ENCODE assay signal across 8 cellular contexts in genomic region chr13:35953537-35954206, GRCh38.
DNase-seq lines count a peak whose midpoint lies in the region; ATAC-seq, FAIRE-seq and TF ChIP-seq lines count a peak whose summit lies in the region.

No MANE protein-coding gene starts in this region.

- H3K4me2 ChIP-seq in OCI-LY7 (ENCODE audit: low read length) = peak overlapping the region; percentile 15

- WGBS in aorta, 2 donors = 6 to 9% methylated on average over 12 of the region's 12 CpGs

- H3K9me2 ChIP-seq in OCI-LY7 (ENCODE audit: insufficient read depth, low read length) = no peaks in the 10 kb centered on the region

- no peaks in the 10 kb centered on the region for H3K36me3 ChIP-seq in OCI-LY7 (ENCODE audit: insufficient read depth, low read length)
- H3K36me3 ChIP-seq in aorta (ENCODE audit: control insufficient read depth in 1 of 2, insufficient read depth in 2 of 2, low read length in 1 of 2) = no peaks in the 10 kb centered on the region

- H3K27ac ChIP-seq in OCI-LY7 (ENCODE audit: low read depth, low read length, poor library complexity, severe bottlenecking) = no peak overlapping the region
- no peak overlapping the region for H3K27ac ChIP-seq in aorta (ENCODE audit: low read depth in 1 of 2, low read length in 2 of 2)

- no peaks in the 10 kb centered on the region for H3K27me3 ChIP-seq in aorta (ENCODE audit: control insufficient read depth in 1 of 2, insufficient read depth in 2 of 2, low read length in 1 of 2)

- H3K79me2 ChIP-seq in OCI-LY7 (ENCODE audit: insufficient read depth, low read depth, low read length) = no peaks in the 10 kb centered on the region

- no peak overlapping the region for H3K4me3 ChIP-seq in OCI-LY7 (ENCODE audit: low read depth, low read length, poor library complexity, severe bottlenecking)
- no peak overlapping the region for H3K4me3 ChIP-seq in aorta (ENCODE audit: low read length in 2 of 2)

- POLR2A ChIA-PET in OCI-LY7 (lab: Charles Lee) = no interaction called here

- H4K20me1 ChIP-seq in OCI-LY7 (ENCODE audit: insufficient read depth, low read length) = no peaks in the 10 kb centered on the region

- BruUV-seq in OCI-LY7 (replicated peaks; lab: Mats Ljungman, UMichigan) = no TSS peak

- DNase-seq in DMS53 treated with DMSO at 0.1 percent for 48 hours (lab: John Stamatoyannopoulos, UW; ENCODE audit: unreplicated experiment) (peak; percentile 97), HTR-8/SVneo (ENCODE audit: insufficient read length, low spot score) (peak; percentile 43), OCI-LY7 (ENCODE audit: low spot score) (peak; percentile 28), lung microvascular endothelial cell (ENCODE audit: low read depth in 2 of 2) (peak; percentile 86 to 91), aorta (peak; percentile 71 to 83), activated T-cell treated with anti-CD3 and anti-CD28 coated beads for 4 hours (no peak)

- CTCF ChIA-PET in OCI-LY7 (lab: Charles Lee; ENCODE audit: unreplicated experiment) = no interaction called here

- FAIRE-seq in HTR-8/SVneo (lab: Jason Lieb, UNC) = no peak
- peak; percentile 98 for FAIRE-seq in endometrium (lab: Jason Lieb, UNC)

- H3K9me3 ChIP-seq in OCI-LY7 (ENCODE audit: low read length) (no peaks in the 10 kb centered on the region), aorta (ENCODE audit: control insufficient read depth, low read length) (no peaks in the 10 kb centered on the region)

- intact Hi-C loops in OCI-LY7 (cut with micrococcal nuclease; ENCODE audit: unreplicated experiment) = no loop called here
- intact Hi-C loops in aorta (cut with DNase I) = no loop called here

- no peak overlapping the region for H2AFZ ChIP-seq in OCI-LY7 (ENCODE audit: low read length)

- H3K4me1 ChIP-seq in OCI-LY7 (ENCODE audit: insufficient read depth, low read length, poor library complexity, severe bottlenecking) (peaks cover 5% of the 10 kb centered on the region), aorta (ENCODE audit: control insufficient read depth in 1 of 2, insufficient read depth in 2 of 2, low read length in 2 of 2) (peaks cover 0 to 5% of the 10 kb centered on the region in 2 donors)

- peak; percentile 67 for TF ChIP-seq CTCF in OCI-LY7 (conservative IDR thresholded peaks at IDR 0.05; ENCODE audit: low read length)

- peak; percentile 88 for ATAC-seq in aorta (ENCODE audit: low FRiP score)
- no peak for ATAC-seq in activated CD4-positive, CD25-positive, alpha-beta regulatory T cell treated with anti-CD3 and anti-CD28 coated beads, Interleukin-2, amount 50 U/mL, for 24 hours
